In the genomic region with DNA sequence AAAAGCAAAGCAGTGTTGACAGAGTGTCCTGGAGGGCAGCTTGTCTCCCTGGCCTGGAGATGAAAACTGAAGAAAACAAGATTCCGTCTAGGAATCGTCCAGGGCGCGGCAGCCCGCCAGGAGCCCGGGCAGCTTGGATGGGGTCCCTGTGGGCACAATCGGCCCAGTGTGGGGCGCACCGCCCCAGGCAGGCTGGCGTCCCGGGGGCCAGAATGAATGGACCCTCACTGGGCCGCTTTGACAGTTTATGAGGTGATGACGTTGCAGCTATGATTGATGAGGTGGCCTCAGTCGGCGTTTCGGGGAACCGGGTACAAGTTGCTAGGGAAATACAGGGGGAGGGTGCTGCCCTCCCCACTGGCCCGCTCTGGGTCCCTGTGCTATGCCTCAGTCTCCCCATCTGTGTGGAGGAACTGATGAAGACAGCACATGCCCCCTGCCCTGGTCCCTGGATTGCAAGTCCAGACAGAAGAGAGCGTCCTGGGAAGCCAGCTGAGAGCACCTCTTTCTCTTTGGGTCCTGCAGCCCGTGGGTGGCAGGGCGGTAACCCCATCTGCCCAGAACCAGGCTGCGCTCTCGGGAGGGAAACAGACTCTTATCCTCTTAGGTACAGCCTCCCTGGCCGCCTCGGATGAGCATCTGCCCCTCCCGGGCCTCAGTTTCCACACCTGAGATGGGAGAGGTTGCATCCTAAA, we compare ENCODE assay signal across 1 cellular context.
TF ChIP-seq lines count a peak whose summit lies in the region.

No MANE protein-coding gene starts in this region.

TF ChIP-seq in K562, 482 proteins besides CTCF, POLR2A, EP300 and RAD21 (continued from another document):
- TF ChIP-seq, protein P1, sequence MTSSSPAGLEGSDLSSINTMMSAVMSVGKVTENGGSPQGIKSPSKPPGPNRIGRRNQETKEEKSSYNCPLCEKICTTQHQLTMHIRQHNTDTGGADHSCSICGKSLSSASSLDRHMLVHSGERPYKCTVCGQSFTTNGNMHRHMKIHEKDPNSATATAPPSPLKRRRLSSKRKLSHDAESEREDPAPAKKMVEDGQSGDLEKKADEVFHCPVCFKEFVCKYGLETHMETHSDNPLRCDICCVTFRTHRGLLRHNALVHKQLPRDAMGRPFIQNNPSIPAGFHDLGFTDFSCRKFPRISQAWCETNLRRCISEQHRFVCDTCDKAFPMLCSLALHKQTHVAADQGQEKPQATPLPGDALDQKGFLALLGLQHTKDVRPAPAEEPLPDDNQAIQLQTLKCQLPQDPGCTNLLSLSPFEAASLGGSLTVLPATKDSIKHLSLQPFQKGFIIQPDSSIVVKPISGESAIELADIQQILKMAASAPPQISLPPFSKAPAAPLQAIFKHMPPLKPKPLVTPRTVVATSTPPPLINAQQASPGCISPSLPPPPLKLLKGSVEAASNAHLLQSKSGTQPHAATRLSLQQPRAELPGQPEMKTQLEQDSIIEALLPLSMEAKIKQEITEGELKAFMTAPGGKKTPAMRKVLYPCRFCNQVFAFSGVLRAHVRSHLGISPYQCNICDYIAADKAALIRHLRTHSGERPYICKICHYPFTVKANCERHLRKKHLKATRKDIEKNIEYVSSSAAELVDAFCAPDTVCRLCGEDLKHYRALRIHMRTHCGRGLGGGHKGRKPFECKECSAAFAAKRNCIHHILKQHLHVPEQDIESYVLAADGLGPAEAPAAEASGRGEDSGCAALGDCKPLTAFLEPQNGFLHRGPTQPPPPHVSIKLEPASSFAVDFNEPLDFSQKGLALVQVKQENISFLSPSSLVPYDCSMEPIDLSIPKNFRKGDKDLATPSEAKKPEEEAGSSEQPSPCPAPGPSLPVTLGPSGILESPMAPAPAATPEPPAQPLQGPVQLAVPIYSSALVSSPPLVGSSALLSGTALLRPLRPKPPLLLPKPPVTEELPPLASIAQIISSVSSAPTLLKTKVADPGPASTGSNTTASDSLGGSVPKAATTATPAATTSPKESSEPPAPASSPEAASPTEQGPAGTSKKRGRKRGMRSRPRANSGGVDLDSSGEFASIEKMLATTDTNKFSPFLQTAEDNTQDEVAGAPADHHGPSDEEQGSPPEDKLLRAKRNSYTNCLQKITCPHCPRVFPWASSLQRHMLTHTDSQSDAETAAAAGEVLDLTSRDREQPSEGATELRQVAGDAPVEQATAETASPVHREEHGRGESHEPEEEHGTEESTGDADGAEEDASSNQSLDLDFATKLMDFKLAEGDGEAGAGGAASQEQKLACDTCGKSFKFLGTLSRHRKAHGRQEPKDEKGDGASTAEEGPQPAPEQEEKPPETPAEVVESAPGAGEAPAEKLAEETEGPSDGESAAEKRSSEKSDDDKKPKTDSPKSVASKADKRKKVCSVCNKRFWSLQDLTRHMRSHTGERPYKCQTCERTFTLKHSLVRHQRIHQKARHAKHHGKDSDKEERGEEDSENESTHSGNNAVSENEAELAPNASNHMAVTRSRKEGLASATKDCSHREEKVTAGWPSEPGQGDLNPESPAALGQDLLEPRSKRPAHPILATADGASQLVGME (CRISPR knock-in tag; IDR thresholded peaks at IDR 0.05), result no peak
- TF ChIP-seq ATF1 (CRISPR knock-in tag; IDR thresholded peaks at IDR 0.05), result no peak
- peak; percentile 10; the same call in 1 of the 2 replicates for TF ChIP-seq ATF1 (tag; IDR thresholded peaks at IDR 0.05)
- TF ChIP-seq, protein P2, sequence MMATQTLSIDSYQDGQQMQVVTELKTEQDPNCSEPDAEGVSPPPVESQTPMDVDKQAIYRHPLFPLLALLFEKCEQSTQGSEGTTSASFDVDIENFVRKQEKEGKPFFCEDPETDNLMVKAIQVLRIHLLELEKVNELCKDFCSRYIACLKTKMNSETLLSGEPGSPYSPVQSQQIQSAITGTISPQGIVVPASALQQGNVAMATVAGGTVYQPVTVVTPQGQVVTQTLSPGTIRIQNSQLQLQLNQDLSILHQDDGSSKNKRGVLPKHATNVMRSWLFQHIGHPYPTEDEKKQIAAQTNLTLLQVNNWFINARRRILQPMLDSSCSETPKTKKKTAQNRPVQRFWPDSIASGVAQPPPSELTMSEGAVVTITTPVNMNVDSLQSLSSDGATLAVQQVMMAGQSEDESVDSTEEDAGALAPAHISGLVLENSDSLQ (IDR thresholded peaks at IDR 0.05), result peak; percentile 73
